ENCODE assay signal across 16 cellular contexts in genomic region chr19:6213696-6214585, GRCh38.
DNase-seq lines count a peak whose midpoint lies in the region; ATAC-seq and TF ChIP-seq lines count a peak whose summit lies in the region.
"Had no signal": no experiment of that assay in that cellular context is flagged by ENCODE, and none has a peak within 500 bp of the region (broad histone marks: within the 10 kb centered on the region; RNA-seq: fewer than 3 reads in every experiment).

No MANE protein-coding gene starts in this region.

- no peak for ATAC-seq in heart right ventricle
- ATAC-seq in RWPE2 (ENCODE audit: low read depth): no peak
- no peak for ATAC-seq in lower lobe of right lung
- no peak for ATAC-seq in HG03354 (IDR thresholded peaks at IDR 0.05; ENCODE audit: poor library complexity, severe bottlenecking, unreplicated experiment)
- ATAC-seq in HG02610 (IDR thresholded peaks at IDR 0.05; ENCODE audit: unreplicated experiment): no peak
- ATAC-seq: HepG2 had no signal

- H3K27ac ChIP-seq in heart right ventricle (no peak overlapping the region), RWPE2 (ENCODE audit: poor library complexity, severe bottlenecking) (no peak overlapping the region), lower lobe of right lung (no peak overlapping the region)
- H3K27ac ChIP-seq: Peyer's patch had no signal

- intact Hi-C loops in cardiac septum (cut with DNase I) (no loop called here), heart right ventricle (cut with DNase I) (no loop called here), lower lobe of right lung (cut with DNase I) (loop anchor here (10.0 kb wide), 1 partner anchor 81 kb away; no protein-coding TSS in a partner anchor)

- H3K4me1 ChIP-seq in heart right ventricle (peaks cover 6 to 26% (median 20%) of the 10 kb centered on the region in 9 donors), RWPE2 (ENCODE audit: insufficient read depth, poor library complexity, severe bottlenecking) (no peaks in the 10 kb centered on the region), lower lobe of right lung (peaks cover 20% of the 10 kb centered on the region)

- 89 to 90% methylated on average over 32 of the region's 32 CpGs for WGBS in heart right ventricle, 2 donors

- TF ChIP-seq CTCF in heart right ventricle (IDR thresholded peaks at IDR 0.05) (no peak), RWPE2 (IDR thresholded peaks at IDR 0.05; ENCODE audit: poor library complexity, severe bottlenecking) (no peak), lower lobe of right lung (IDR thresholded peaks at IDR 0.05) (no peak)

- H3K36me3 ChIP-seq in heart right ventricle (peaks cover 0 to 55% (median 5%) of the 10 kb centered on the region in 9 donors), RWPE2 (ENCODE audit: low read depth) (peaks cover 10% of the 10 kb centered on the region; the same call in 1 of the 2 replicates), lower lobe of right lung (peaks cover 50% of the 10 kb centered on the region)

- H3K27me3 ChIP-seq in heart right ventricle (no peaks in the 10 kb centered on the region), RWPE2 (ENCODE audit: insufficient read depth, poor library complexity, severe bottlenecking) (no peaks in the 10 kb centered on the region), lower lobe of right lung (ENCODE audit: low read depth) (no peaks in the 10 kb centered on the region)
- H3K27me3 ChIP-seq: Peyer's patch had no signal

- DNase-seq in cardiac septum (ENCODE audit: low spot score) (peak; percentile 59), heart right ventricle (no peak), RWPE2 (ENCODE audit: low spot score) (peak; percentile 34), lower lobe of right lung (peak; percentile 30), NCI-H774 (lab: John Stamatoyannopoulos, UW) (no peak), hippocampal formation (lab: John Stamatoyannopoulos, UW) (no peak)
- DNase-seq: CD4-positive, alpha-beta memory T cell; Karpas-422; NCI-H1105 treated with DMSO at 0.1 percent for 48 hours; NCI-H187; NCI-H446 treated with DMSO at 0.1 percent for 48 hours; NCI-H82 had no signal

- H3K4me3 ChIP-seq in heart right ventricle: no peak overlapping the region
- H3K4me3 ChIP-seq in RWPE2 (ENCODE audit: severe bottlenecking): no peak overlapping the region
- no peak overlapping the region for H3K4me3 ChIP-seq in lower lobe of right lung
- H3K4me3 ChIP-seq: Peyer's patch had no signal

- H3K9me3 ChIP-seq in heart right ventricle (no peaks in the 10 kb centered on the region), RWPE2 (ENCODE audit: severe bottlenecking) (no peaks in the 10 kb centered on the region), lower lobe of right lung (no peaks in the 10 kb centered on the region)
- H3K9me3 ChIP-seq: Peyer's patch had no signal

Comparison
In these comparisons a context has a peak if more than half of its experiments do, and no peak if none do; other contexts are left out.
1. DNase-seq: peak in cardiac septum (single experiment), RWPE2 (single experiment) and lower lobe of right lung (single experiment); none in heart right ventricle (0 of 2), NCI-H774 (single experiment) and hippocampal formation (0 of 2).